Comparison of ENCODE assay signal across 18 cellular contexts in genomic region chr2:236970656-236971010, GRCh38.
DNase-seq lines count a peak whose midpoint lies in the region; ATAC-seq and TF ChIP-seq lines count a peak whose summit lies in the region.
"Had no signal": no experiment of that assay in that cellular context is flagged by ENCODE, and none has a peak within 500 bp of the region (broad histone marks: within the 10 kb centered on the region; RNA-seq: fewer than 3 reads in every experiment).

No MANE protein-coding gene starts in this region.

- intact Hi-C loops in Right ventricle myocardium superior (cut with DNase I), result no loop called here
- intact Hi-C loops in naive thymus-derived CD4-positive, alpha-beta T cell (cut with micrococcal nuclease), result no loop called here

- POLR2A ChIA-PET in naive thymus-derived CD4-positive, alpha-beta T cell (lab: Charles Lee), result interaction anchor here (0.7 to 1.5 kb wide), 5 partner anchors 9 to 115 kb away, joined by 3 to 6 read pairs (median 4); partner anchors contain the start of gene COPS8

- H3K9me3 ChIP-seq in right atrium auricular region, result no peaks in the 10 kb centered on the region
- H3K9me3 ChIP-seq in naive thymus-derived CD4-positive, alpha-beta T cell (ENCODE audit: control insufficient read depth in 2 of 3, low read length in 3 of 3), result no peaks in the 10 kb centered on the region
- H3K9me3 ChIP-seq: heart left ventricle had no signal

- ATAC-seq in Right ventricle myocardium superior (ENCODE audit: poor library complexity), result peak; percentile 31
- no peak for ATAC-seq in naive thymus-derived CD4-positive, alpha-beta T cell
- no peak for ATAC-seq in GM18519 (IDR thresholded peaks at IDR 0.05; ENCODE audit: low FRiP score, unreplicated experiment)
- ATAC-seq: natural killer cell had no signal

- CTCF ChIA-PET in naive thymus-derived CD4-positive, alpha-beta T cell (lab: Charles Lee), result interaction anchor here (0.6 to 0.9 kb wide), 2 partner anchors 30 to 59 kb away, joined by 3 read pairs; no protein-coding TSS in a partner anchor

- TF ChIP-seq CTCF in right atrium auricular region (IDR thresholded peaks at IDR 0.05) (no peak), cardiac fibroblast (IDR thresholded peaks at IDR 0.05; ENCODE audit: low read depth, low read length) (no peak)

- H3K4me1 ChIP-seq in right atrium auricular region, result no peaks in the 10 kb centered on the region
- peaks cover 16 to 41% of the 10 kb centered on the region in 2 donors for H3K4me1 ChIP-seq in naive thymus-derived CD4-positive, alpha-beta T cell (ENCODE audit: control insufficient read depth in 2 of 2, insufficient read depth in 2 of 2, low read length in 2 of 2)

- H3K36me3 ChIP-seq in right atrium auricular region, result no peaks in the 10 kb centered on the region
- no peaks in the 10 kb centered on the region for H3K36me3 ChIP-seq in naive thymus-derived CD4-positive, alpha-beta T cell (ENCODE audit: control insufficient read depth in 2 of 3, insufficient read depth in 3 of 3, low read length in 3 of 3)
- H3K36me3 ChIP-seq: heart left ventricle had no signal

- H3K27ac Mint-ChIP-seq in naive thymus-derived CD4-positive, alpha-beta T cell, result peak overlapping the region in 8 of 9 donors; percentile 91 to 99 (median 95)

- H3K4me1 Mint-ChIP-seq in naive thymus-derived CD4-positive, alpha-beta T cell, result peaks cover 21 to 59% (median 41%) of the 10 kb centered on the region in 7 donors

- no peaks in the 10 kb centered on the region for H3K27me3 ChIP-seq in right atrium auricular region
- no peaks in the 10 kb centered on the region for H3K27me3 ChIP-seq in naive thymus-derived CD4-positive, alpha-beta T cell (ENCODE audit: control insufficient read depth in 2 of 2, insufficient read depth in 2 of 2, low read length in 2 of 2)

- H3K9me3 Mint-ChIP-seq in naive thymus-derived CD4-positive, alpha-beta T cell, result no peaks in the 10 kb centered on the region
- H3K9me3 Mint-ChIP-seq: natural killer cell had no signal

- H3K36me3 Mint-ChIP-seq in naive thymus-derived CD4-positive, alpha-beta T cell, result no peaks in the 10 kb centered on the region
- H3K36me3 Mint-ChIP-seq: natural killer cell had no signal

- peaks cover 0 to 4% (median 0%) of the 10 kb centered on the region in 5 donors for H3K27me3 Mint-ChIP-seq in naive thymus-derived CD4-positive, alpha-beta T cell
- H3K27me3 Mint-ChIP-seq: activated CD4-positive, alpha-beta T cell treated with anti-CD3 and anti-CD28 coated beads for 36 hours had no signal

- peak overlapping the region in 3 of 10 donors; percentile 42 to 81 (median 78) for H3K4me3 Mint-ChIP-seq in naive thymus-derived CD4-positive, alpha-beta T cell

- no peak overlapping the region for H3K27ac ChIP-seq in right atrium auricular region
- H3K27ac ChIP-seq in naive thymus-derived CD4-positive, alpha-beta T cell (ENCODE audit: low read depth, low read length), result peak overlapping the region; percentile 85
- no peak overlapping the region for H3K27ac ChIP-seq in substantia nigra (ENCODE audit: low read depth, low read length, poor library complexity, severe bottlenecking)
- H3K27ac ChIP-seq: RWPE1 had no signal

- DNase-seq in Right ventricle myocardium superior, result no peak
- DNase-seq in right atrium auricular region (ENCODE audit: low spot score), result no peak
- peak; percentile 34 to 42 for DNase-seq in cardiac fibroblast (ENCODE audit: low read depth in 2 of 2)
- DNase-seq in naive thymus-derived CD4-positive, alpha-beta T cell, result no peak
- no peak for DNase-seq in NAMALWA (ENCODE audit: low spot score)
- no peak for DNase-seq in substantia nigra (lab: John Stamatoyannopoulos, UW)
- no peak for DNase-seq in ecto neural progenitor cell (ENCODE audit: low spot score)
- DNase-seq: activated CD8-positive, alpha-beta memory T cell treated with anti-CD3 and anti-CD28 coated beads, Interleukin-2, amount 50 U/mL, for 48 hours; DMS53; heart left ventricle; natural killer cell; NCI-H1092 treated with DMSO at 0.1 percent for 48 hours; NCI-H2081 treated with DMSO at 0.1 percent for 48 hours; NCI-H510A treated with DMSO at 0.1 percent for 48 hours; stimulated activated CD4-positive, alpha-beta T cell treated with anti-CD3 and anti-CD28 coated beads, Interleukin-2, amount 100 ng/mL, for 48 hours had no signal

- no peak overlapping the region for H3K4me3 ChIP-seq in right atrium auricular region
- H3K4me3 ChIP-seq in cardiac fibroblast (replicated peaks in 1 of 2; ENCODE audit: low read depth in 2 of 2, low read length in 2 of 2), result no peak overlapping the region
- H3K4me3 ChIP-seq in naive thymus-derived CD4-positive, alpha-beta T cell (ENCODE audit: low read length), result no peak overlapping the region
- H3K4me3 ChIP-seq: heart left ventricle had no signal

Comparison
In these comparisons a context has a peak if more than half of its experiments do, and no peak if none do; other contexts are left out.
1. DNase-seq: peak in cardiac fibroblast (2 of 2); none in Right ventricle myocardium superior (single experiment), right atrium auricular region (single experiment), naive thymus-derived CD4-positive, alpha-beta T cell (0 of 9), NAMALWA (single experiment), substantia nigra (0 of 49) and ecto neural progenitor cell (single experiment).